ENCODE assay signal across 1 cellular context in the genomic region with DNA sequence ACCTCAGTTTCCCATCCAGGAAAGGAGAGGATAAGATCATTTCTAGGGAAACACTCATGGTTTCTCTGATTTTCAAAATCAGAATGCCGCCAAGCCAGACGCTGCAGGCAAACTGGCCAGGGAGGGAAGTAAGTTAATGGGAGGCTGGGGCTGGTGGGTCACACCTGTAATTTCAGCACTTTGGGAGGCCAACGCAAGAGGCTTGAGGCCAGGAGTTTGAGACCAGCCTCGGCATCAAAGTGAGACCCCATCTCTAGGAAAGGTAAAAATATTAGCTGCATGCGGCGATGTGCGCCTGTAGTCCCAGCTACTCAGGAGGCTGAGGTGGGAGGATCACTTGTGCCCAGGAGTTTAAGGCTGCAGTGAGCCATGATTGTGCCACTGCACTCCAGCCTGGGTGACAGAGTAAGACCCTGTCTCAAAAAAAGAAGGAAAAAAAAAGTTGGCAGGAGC.
TF ChIP-seq lines count a peak whose summit lies in the region.

No MANE protein-coding gene starts in this region.

TF ChIP-seq in H1, 55 proteins besides CTCF, POLR2A, EP300 and RAD21 (continued from another document):
- no peak for TF ChIP-seq TCF12 (IDR thresholded peaks at IDR 0.05; ENCODE audit: low read depth, low read length)
- no peak for TF ChIP-seq SIX5 (IDR thresholded peaks at IDR 0.05; ENCODE audit: low read depth, low read length)
- no peak for TF ChIP-seq HDAC2 (IDR thresholded peaks at IDR 0.05; ENCODE audit: borderline replicate concordance in 1 of 2, low read depth in 2 of 2, low read length in 2 of 2)
- no peak for TF ChIP-seq SRF (IDR thresholded peaks at IDR 0.05; ENCODE audit: low read depth, low read length)
- no peak for TF ChIP-seq CHD2 (IDR thresholded peaks at IDR 0.05; ENCODE audit: low read length)
- TF ChIP-seq CEBPB (IDR thresholded peaks at IDR 0.05; ENCODE audit: low read depth, low read length): no peak
- TF ChIP-seq MAFK (IDR thresholded peaks at IDR 0.05; ENCODE audit: low read depth, low read length): no peak
- TF ChIP-seq, protein P1, sequence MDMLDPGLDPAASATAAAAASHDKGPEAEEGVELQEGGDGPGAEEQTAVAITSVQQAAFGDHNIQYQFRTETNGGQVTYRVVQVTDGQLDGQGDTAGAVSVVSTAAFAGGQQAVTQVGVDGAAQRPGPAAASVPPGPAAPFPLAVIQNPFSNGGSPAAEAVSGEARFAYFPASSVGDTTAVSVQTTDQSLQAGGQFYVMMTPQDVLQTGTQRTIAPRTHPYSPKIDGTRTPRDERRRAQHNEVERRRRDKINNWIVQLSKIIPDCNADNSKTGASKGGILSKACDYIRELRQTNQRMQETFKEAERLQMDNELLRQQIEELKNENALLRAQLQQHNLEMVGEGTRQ (IDR thresholded peaks at IDR 0.05; ENCODE audit: low read length): no peak
- TF ChIP-seq KDM1A (IDR thresholded peaks at IDR 0.05; ENCODE audit: borderline replicate concordance, low read length): no peak
- no peak for TF ChIP-seq HDAC6 (IDR thresholded peaks at IDR 0.05; ENCODE audit: low read depth, low read length)
- no peak for TF ChIP-seq RXRA (IDR thresholded peaks at IDR 0.05; ENCODE audit: insufficient read depth, low read depth, low read length)
- no peak for TF ChIP-seq NRF1 (IDR thresholded peaks at IDR 0.05; ENCODE audit: low read depth, low read length)
- TF ChIP-seq RNF2 (IDR thresholded peaks at IDR 0.05; ENCODE audit: borderline replicate concordance, low read depth, low read length, missing control alignments, poor library complexity, severe bottlenecking): no peak
